Comparison of ENCODE assay signal across 16 cellular contexts in the genomic region with DNA sequence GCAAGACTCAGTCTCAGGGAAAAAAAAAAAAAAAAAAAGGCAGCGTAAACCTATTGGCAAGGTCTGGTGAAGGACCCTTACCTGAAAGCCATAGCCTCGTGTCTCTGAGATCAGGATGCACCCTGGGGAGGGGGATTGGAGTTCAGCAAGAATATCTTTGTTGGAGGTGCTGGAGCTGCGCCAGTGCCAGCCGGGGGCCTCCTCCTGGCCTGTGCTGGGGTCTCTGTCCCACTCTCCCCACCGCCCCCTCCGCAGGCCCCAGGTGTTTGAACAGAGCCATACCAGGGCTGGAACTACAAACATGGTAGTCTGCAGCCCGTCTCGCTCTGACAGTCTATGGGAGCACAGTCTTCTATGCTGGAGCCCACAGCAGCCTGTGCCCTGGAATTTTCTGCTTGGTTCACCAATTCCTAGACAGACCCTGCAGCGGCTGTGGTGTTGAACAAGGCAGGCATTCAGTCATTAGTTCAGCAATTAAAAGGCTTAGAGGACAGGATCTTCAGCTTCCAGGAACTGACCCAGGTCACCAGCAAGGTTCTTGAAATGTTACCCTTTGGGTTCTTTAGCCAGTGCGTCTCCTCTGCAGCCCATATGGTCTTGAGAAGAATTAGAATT. TPM values are rescaled to one million over a fixed set of nuclear protein-coding genes. Genes with fewer than 3 reads are reported as not detected.
A peak's percentile ranks its signal among the peaks of the same experiment; 100 is the strongest.
DNase-seq lines count a peak whose midpoint lies in the region; FAIRE-seq and TF ChIP-seq lines count a peak whose summit lies in the region.
"Had no signal": no experiment of that assay in that cellular context is flagged by ENCODE, and none has a peak within 500 bp of the region (broad histone marks: within the 10 kb centered on the region; RNA-seq: fewer than 3 reads in every experiment).

No MANE protein-coding gene starts in this region.

- 92% methylated on average over 9 of the region's 10 CpGs; no CpG with 5 or more reads in 1 of the 2 experiments for WGBS in H1 (ENCODE audit: extremely low coverage in 1 of 2, insufficient coverage in 1 of 2, insufficient read length in 1 of 2, insufficient replicate concordance in 2 of 2, low coverage in 1 of 2, low lambda C conversion rate in 2 of 2, missing lambda C conversion rate in 1 of 2), 2 experiments
- WGBS in spleen, 5 donors, result 91 to 95% (median 94%) methylated on average over 9 to 10 of the region's 10 CpGs

- no peaks in the 10 kb centered on the region for H3K36me3 ChIP-seq in H1 (ENCODE audit: control insufficient read depth in 2 of 4, insufficient read depth in 4 of 4, low read length in 3 of 4)
- no peaks in the 10 kb centered on the region for H3K36me3 ChIP-seq in spleen

- 0 out of 2 replicates have a peak overlapping the region, but pooled peaks have one; percentile 4 for H2BK12ac ChIP-seq in H1 (ENCODE audit: low read depth, low read length)

- no peak overlapping the region for H2AK5ac ChIP-seq in H1 (ENCODE audit: low read depth, low read length)

- no peaks in the 10 kb centered on the region for H4K20me1 ChIP-seq in H1 (replicated peaks in 1 of 2; ENCODE audit: control insufficient read depth in 1 of 2, insufficient read depth in 2 of 2, low read length in 2 of 2)

- no peak overlapping the region for H2BK120ac ChIP-seq in H1 (replicated peaks; ENCODE audit: low read depth, low read length)

- H2BK15ac ChIP-seq in H1 (ENCODE audit: low read length), result no peak overlapping the region

- 0 out of 7 replicates have a peak, but pooled peaks cover 0 to 1% (median 0%) of the 10 kb centered on the region in 4 experiments for H3K27me3 ChIP-seq in H1 (replicated peaks in 1 of 4; ENCODE audit: control insufficient read depth in 3 of 4, extremely low read depth in 1 of 4, insufficient read depth in 3 of 4, low read length in 3 of 4)
- H3K27me3 ChIP-seq in spleen (replicated peaks in 1 of 7), result no peaks in the 10 kb centered on the region

- no peak overlapping the region for H3K4ac ChIP-seq in H1 (replicated peaks; ENCODE audit: insufficient read length, low read depth, low read length)

- intact Hi-C loops in spleen (cut with DNase I; ENCODE audit: low total_unique reads), result no loop called here
- intact Hi-C loops in head of caudate nucleus (cut with DNase I), result no loop called here

- H4K8ac ChIP-seq in H1 (ENCODE audit: extremely low read depth, insufficient read depth, low read length), result no peak overlapping the region

- H3K14ac ChIP-seq in H1 (ENCODE audit: insufficient read length), result no peak overlapping the region

- no peak overlapping the region for H3K9ac ChIP-seq in H1 (replicated peaks in 1 of 4; ENCODE audit: extremely low read depth in 1 of 4, low read depth in 3 of 4, low read length in 3 of 4)

- FAIRE-seq in H1 (lab: Jason Lieb, UNC), result no peak
- FAIRE-seq: GM12878 had no signal

- POLR2A ChIA-PET in H1 (lab: Charles Lee; ENCODE audit: partially characterized antibody), result interaction anchor here (1.5 kb wide), 1 partner anchor 8 kb away, joined by 4 read pairs; no protein-coding TSS in a partner anchor

- H4K5ac ChIP-seq in H1 (ENCODE audit: insufficient read length, low read depth, low read length), result no peak overlapping the region

- peaks cover 2 to 16% (median 9%) of the 10 kb centered on the region in 4 experiments; a peak in 5 of 7 replicates for H3K4me1 ChIP-seq in H1 (replicated peaks in 1 of 4; ENCODE audit: control insufficient read depth in 3 of 4, insufficient read depth in 4 of 4, low read length in 3 of 4)
- H3K4me1 ChIP-seq in spleen, result no peaks in the 10 kb centered on the region

- H3K4me3 ChIP-seq in H1 (ENCODE audit: extremely low read depth in 1 of 4, insufficient read depth in 2 of 4, low read depth in 3 of 4, low read length in 4 of 4) (no peak overlapping the region), spleen (no peak overlapping the region)
- H3K4me3 ChIP-seq: GM12878, GM23338 had no signal

- DNase-seq in ELF-1 (ENCODE audit: low read depth, low spot score), result peak; percentile 38
- no peak for DNase-seq in H1 (ENCODE audit: low read depth in 1 of 2, low spot score in 2 of 2)
- peak; percentile 82 for DNase-seq in mesenteric fat pad (ENCODE audit: low spot score)
- DNase-seq in spleen, result peak; percentile 56
- no peak for DNase-seq in activated CD8-positive, alpha-beta memory T cell treated with anti-CD3 and anti-CD28 coated beads, Interleukin-2, amount 50 U/mL, for 4 hours
- DNase-seq in GM13976 (ENCODE audit: low spot score), result no peak
- no peak for DNase-seq in head of caudate nucleus
- DNase-seq: C1 segment of cervical spinal cord; Calu3; CD4-positive, alpha-beta T cell; DMS 273 treated with DMSO at 0.1 percent for 48 hours; H9; IMR-90; KG1 had no signal

- H3K23me2 ChIP-seq in H1 (ENCODE audit: low read depth, low read length), result no peaks in the 10 kb centered on the region

- no peak for TF ChIP-seq EP300 in H1 (IDR thresholded peaks at IDR 0.05; ENCODE audit: borderline replicate concordance in 1 of 2, low read depth in 2 of 2, low read length in 2 of 2)

- in situ Hi-C loops in GM13976 (cut with MboI; ENCODE audit: low sequenced_read_pairs, unreplicated experiment), result no loop called here

- H3K23ac ChIP-seq in H1 (ENCODE audit: insufficient read length), result no peak overlapping the region

- TF ChIP-seq POLR2A in H1 (IDR thresholded peaks at IDR 0.05; ENCODE audit: control extremely low read depth in 1 of 2, low read depth in 2 of 2, low read length in 2 of 2) (no peak), spleen (IDR thresholded peaks at IDR 0.05) (no peak)

- H2BK20ac ChIP-seq in H1 (ENCODE audit: low read length), result no peak overlapping the region

- no peak overlapping the region for H3K4me2 ChIP-seq in H1 (ENCODE audit: insufficient read depth in 1 of 2, low read depth in 2 of 2, low read length in 2 of 2)
- H3K4me2 ChIP-seq: GM23338 had no signal

- CTCF ChIA-PET in H1 (lab: Charles Lee; ENCODE audit: partially characterized antibody), result interaction anchor here (1.1 to 1.4 kb wide), 2 partner anchors 18 to 26 kb away, joined by 3 to 5 read pairs; no protein-coding TSS in a partner anchor

- H4K91ac ChIP-seq in H1 (replicated peaks; ENCODE audit: insufficient read length, low read length), result no peak overlapping the region

- no peak overlapping the region for H3K18ac ChIP-seq in H1 (ENCODE audit: extremely low read depth, low read length)

- TF ChIP-seq CTCF in H1 (IDR thresholded peaks at IDR 0.05; ENCODE audit: control extremely low read depth in 1 of 3, insufficient read depth in 1 of 3, low read depth in 1 of 3, low read length in 3 of 3) (no peak), spleen (IDR thresholded peaks at IDR 0.05 in 8 of 11, conservative IDR thresholded peaks at IDR 0.05 in 3 of 11) (no peak), GM13976 (IDR thresholded peaks at IDR 0.05; ENCODE audit: borderline replicate concordance, control extremely low read depth, extremely low read depth, insufficient read depth, missing control alignments) (no peak)

- H3K79me1 ChIP-seq in H1 (ENCODE audit: low read depth, low read length), result no peaks in the 10 kb centered on the region

- H2AFZ ChIP-seq in H1 (ENCODE audit: low read length), result no peak overlapping the region
- H2AFZ ChIP-seq: GM23338 had no signal

- H3K27ac ChIP-seq in H1 (ENCODE audit: low read depth, low read length) (no peak overlapping the region), spleen (no peak overlapping the region)

- no peak overlapping the region for H2BK5ac ChIP-seq in H1 (ENCODE audit: low read depth, low read length)

- no peak for TF ChIP-seq RAD21 in H1 (IDR thresholded peaks at IDR 0.05 in 1 of 2, conservative IDR thresholded peaks at IDR 0.05 in 1 of 2; ENCODE audit: low read depth in 2 of 2, low read length in 2 of 2)

- H3K79me2 ChIP-seq in H1 (ENCODE audit: control insufficient read depth in 1 of 2, insufficient read depth in 2 of 2, low read length in 2 of 2), result no peaks in the 10 kb centered on the region

- H3K9me3 ChIP-seq in H1 (ENCODE audit: insufficient read depth in 2 of 2, low read depth in 1 of 2, low read length in 1 of 2) (no peaks in the 10 kb centered on the region), spleen (no peaks in the 10 kb centered on the region)

- H3K56ac ChIP-seq in H1 (replicated peaks; ENCODE audit: insufficient read length, low read depth, low read length), result no peak overlapping the region

TF ChIP-seq in H1, 55 proteins besides CTCF, POLR2A, EP300 and RAD21:
- no peak for TF ChIP-seq SP1 (IDR thresholded peaks at IDR 0.05; ENCODE audit: low read depth, low read length)
- no peak for TF ChIP-seq SIX5 (IDR thresholded peaks at IDR 0.05; ENCODE audit: low read depth, low read length)
- no peak for TF ChIP-seq RXRA (IDR thresholded peaks at IDR 0.05; ENCODE audit: insufficient read depth, low read depth, low read length)
- TF ChIP-seq CEBPB (IDR thresholded peaks at IDR 0.05; ENCODE audit: low read depth, low read length), result no peak
- TF ChIP-seq MAX (IDR thresholded peaks at IDR 0.05), result no peak
- no peak for TF ChIP-seq CBX8 (IDR thresholded peaks at IDR 0.05; ENCODE audit: borderline replicate concordance, low read depth, low read length)
- no peak for TF ChIP-seq EZH2 (IDR thresholded peaks at IDR 0.05; ENCODE audit: low read depth, low read length, severe bottlenecking)
- no peak for TF ChIP-seq SAP30 (IDR thresholded peaks at IDR 0.05; ENCODE audit: insufficient read depth, insufficient replicate concordance, low read length)
- no peak for TF ChIP-seq POLR2AphosphoS5 (IDR thresholded peaks at IDR 0.05; ENCODE audit: low read depth, low read length)

RNA-seq across cellular contexts. Expression of gene KIFC3, which starts 42.2 kb away (rescaled TPM):
- total RNA-seq in H1 (2021; fragmentation: NEBNext Ultra II Directional; extraction: Animal tissue kit (Norgen Biotek cat#: 25700)), result 5.3 and 7.1 TPM in 2 replicates
- 2.1 and 3.8 TPM in 2 replicates for polyA plus RNA-seq in H1 (2011; rRNA removed)
- polyA plus RNA-seq in H1 (2011; cell fraction: cytosol; rRNA removed), result 4.4 TPM
- 11.5 TPM for polyA plus RNA-seq in H1 (2011; cell fraction: nucleus; rRNA removed)
- 2.1 to 3.7 TPM (median 2.8 TPM) in 4 replicates for polyA plus RNA-seq in H1 (2012, experiment 1 of 2)
- polyA plus RNA-seq in H1 (2012, experiment 2 of 2), result 1.6 TPM
- 4.3 TPM for polyA plus RNA-seq in H1 (2013, experiment 1 of 2)
- 4.4 TPM for polyA plus RNA-seq in H1 (2013, experiment 2 of 2)
- polyA minus RNA-seq in H1 (2011; rRNA and poly(A)+ RNA removed), result 3.3 and 3.9 TPM in 2 replicates
- polyA minus RNA-seq in H1 (2011; cell fraction: cytosol; rRNA and poly(A)+ RNA removed), result 4.9 TPM
- 7.5 TPM for polyA minus RNA-seq in H1 (2011; cell fraction: nucleus; rRNA and poly(A)+ RNA removed)
- total RNA-seq in mesenteric fat pad, result 62.3 TPM
- total RNA-seq in spleen, result 10 to 100 TPM; 30.3 to 61.5 (median 47.5) TPM
- 10 to 100 TPM in 2 of 3 donors, 1 to 10 TPM in 1; 4.6 to 25.2 (median 15.9) TPM for polyA plus RNA-seq in spleen
- total RNA-seq: CD4-positive, alpha-beta T cell had no signal

Comparison
In these comparisons a context has a peak if more than half of its experiments do, and no peak if none do; other contexts are left out.
1. DNase-seq: peak in ELF-1 (single experiment), mesenteric fat pad (single experiment) and spleen (single experiment); none in H1 (0 of 2), activated CD8-positive, alpha-beta memory T cell treated with anti-CD3 and anti-CD28 coated beads, Interleukin-2, amount 50 U/mL, for 4 hours (single experiment), GM13976 (single experiment) and head of caudate nucleus (0 of 42).